22 cellular contexts compared by ENCODE assay signal in genomic region chr6:75257661-75258060, GRCh38. TPM values are rescaled to one million over a fixed set of nuclear protein-coding genes. Genes with fewer than 3 reads are reported as not detected.
DNase-seq lines count a peak whose midpoint lies in the region; ATAC-seq, FAIRE-seq and TF ChIP-seq lines count a peak whose summit lies in the region.
"Had no signal": no experiment of that assay in that cellular context is flagged by ENCODE, and none has a peak within 500 bp of the region (broad histone marks: within the 10 kb centered on the region; RNA-seq: fewer than 3 reads in every experiment).

No MANE protein-coding gene starts in this region.

- H3K4me1 Mint-ChIP-seq in GM23338 (no peaks in the 10 kb centered on the region; the same call in 2 of the 3 replicates), mesothelial cell of epicardium (peaks cover 22% of the 10 kb centered on the region)
- H3K4me1 Mint-ChIP-seq: CD4-positive, alpha-beta memory T cell; H9 had no signal

- H3K27me3 ChIP-seq in cardiac muscle cell (no peaks in the 10 kb centered on the region), GM23338 (ENCODE audit: insufficient read depth) (no peaks in the 10 kb centered on the region), gastroesophageal sphincter (no peaks in the 10 kb centered on the region)

- H3K36me3 Mint-ChIP-seq in GM23338 (ENCODE audit: low read depth) (peaks cover 12% of the 10 kb centered on the region; the same call in 2 of the 3 replicates), mesothelial cell of epicardium (peaks cover 27% of the 10 kb centered on the region)

- no peaks in the 10 kb centered on the region for H3K27me3 Mint-ChIP-seq in GM23338 (ENCODE audit: insufficient read depth, low read depth, poor library complexity)
- no peaks in the 10 kb centered on the region for H3K27me3 Mint-ChIP-seq in mesothelial cell of epicardium (ENCODE audit: low read depth)
- H3K27me3 Mint-ChIP-seq: CD4-positive, alpha-beta memory T cell had no signal

- H3K9me2 ChIP-seq in GM23338 (ENCODE audit: insufficient read depth) = no peaks in the 10 kb centered on the region

- no peaks in the 10 kb centered on the region for H3F3A ChIP-seq in GM23338 (replicated peaks; ENCODE audit: low read depth)

- H3K27ac Mint-ChIP-seq in GM23338 (no peak overlapping the region), mesothelial cell of epicardium (peak overlapping the region; percentile 14)
- H3K27ac Mint-ChIP-seq: H9 had no signal

- peaks cover 30% of the 10 kb centered on the region for H3K36me3 ChIP-seq in cardiac muscle cell
- peaks cover 6% of the 10 kb centered on the region; the same call in 1 of the 2 replicates for H3K36me3 ChIP-seq in GM23338 (ENCODE audit: insufficient read depth)
- peaks cover 0 to 90% of the 10 kb centered on the region in 2 donors for H3K36me3 ChIP-seq in gastroesophageal sphincter

- intact Hi-C loops in left ventricle myocardium superior (cut with micrococcal nuclease) = no loop called here

- H3K9me3 Mint-ChIP-seq in GM23338 = no peaks in the 10 kb centered on the region
- H3K9me3 Mint-ChIP-seq in mesothelial cell of epicardium = no peaks in the 10 kb centered on the region
- H3K9me3 Mint-ChIP-seq: H9 had no signal

- DNase-seq in cardiac muscle cell (ENCODE audit: low read depth in 1 of 2, low spot score in 1 of 2) = no peak
- no peak for DNase-seq in left ventricle myocardium superior
- DNase-seq in GM23338 (ENCODE audit: low spot score) = no peak
- no peak for DNase-seq in mesothelial cell of epicardium (ENCODE audit: low spot score in 2 of 2, unreplicated experiment in 2 of 2)
- no peak for DNase-seq in GM13977 (ENCODE audit: low spot score)
- DNase-seq: 8988T; C1 segment of cervical spinal cord; Calu3; CD4-positive, alpha-beta memory T cell; COR-L47; DMS53; DMS79 treated with DMSO at 0.1 percent for 48 hours; GF-D8; GM23248; H9 had no signal

- no peak overlapping the region for H3K4me3 ChIP-seq in cardiac muscle cell
- H3K4me3 ChIP-seq in GM23338 = no peak overlapping the region
- no peak overlapping the region for H3K4me3 ChIP-seq in gastroesophageal sphincter
- H3K4me3 ChIP-seq: GM23248 had no signal

- TF ChIP-seq POLR2A in gastroesophageal sphincter (IDR thresholded peaks at IDR 0.05) = no peak

- TF ChIP-seq EP300 in gastroesophageal sphincter (IDR thresholded peaks at IDR 0.05) = no peak

- H3K4me2 ChIP-seq in GM23338 = no peak overlapping the region

- H3K4me1 ChIP-seq in cardiac muscle cell (ENCODE audit: low read depth) = peaks cover 29% of the 10 kb centered on the region
- H3K4me1 ChIP-seq in GM23338 (ENCODE audit: insufficient read depth) = peaks cover 7% of the 10 kb centered on the region; the same call in 1 of the 2 replicates
- no peaks in the 10 kb centered on the region for H3K4me1 ChIP-seq in gastroesophageal sphincter

- no peaks in the 10 kb centered on the region for H4K20me1 ChIP-seq in GM23338 (replicated peaks; ENCODE audit: insufficient read depth)

- TF ChIP-seq CTCF in cardiac muscle cell (IDR thresholded peaks at IDR 0.05; ENCODE audit: low read depth, low read length) = no peak
- no peak for TF ChIP-seq CTCF in GM23338 (conservative IDR thresholded peaks at IDR 0.05; ENCODE audit: low read depth in 2 of 2)
- TF ChIP-seq CTCF in mesothelial cell of epicardium (IDR thresholded peaks at IDR 0.05; ENCODE audit: unreplicated experiment) = no peak
- TF ChIP-seq CTCF in GM13977 (IDR thresholded peaks at IDR 0.05; ENCODE audit: extremely low read depth, insufficient read depth, missing control alignments) = no peak
- no peak for TF ChIP-seq CTCF in gastroesophageal sphincter (IDR thresholded peaks at IDR 0.05)

- FAIRE-seq in colon (lab: Jason Lieb, UNC) = peak; percentile 38
- FAIRE-seq: GM12891, GM19239 had no signal

- no peaks in the 10 kb centered on the region for H3K9me3 ChIP-seq in cardiac muscle cell (ENCODE audit: low read depth)
- H3K9me3 ChIP-seq in gastroesophageal sphincter = no peaks in the 10 kb centered on the region

- WGBS in gastroesophageal sphincter (ENCODE audit: low coverage in 1 of 2), 2 donors = 89 to 100% methylated on average over 1 of the region's 1 CpG

- no peak overlapping the region for H2AFZ ChIP-seq in GM23338
- H2AFZ ChIP-seq: GM23248 had no signal

- no peaks in the 10 kb centered on the region for H3K79me2 ChIP-seq in GM23338 (replicated peaks; ENCODE audit: insufficient read depth)

- H3K27ac ChIP-seq in cardiac muscle cell (peak overlapping the region; percentile 68), GM23338 (ENCODE audit: low read depth) (peak overlapping the region; percentile 60; the same call in 1 of the 2 replicates), gastroesophageal sphincter (no peak overlapping the region)
- H3K27ac ChIP-seq: GM23248 had no signal

- H3K4me3 Mint-ChIP-seq in GM23338 (no peak overlapping the region), mesothelial cell of epicardium (no peak overlapping the region)
- H3K4me3 Mint-ChIP-seq: CD4-positive, alpha-beta memory T cell; H9 had no signal

- in situ Hi-C loops in GM13977 (cut with MboI; ENCODE audit: low pct_unique_long_range_greater_than_20kb, low sequenced_read_pairs, unreplicated experiment) = no loop called here

- ATAC-seq in left ventricle myocardium superior (no peak), GM23338 (no peak), GM18502 (IDR thresholded peaks at IDR 0.05; ENCODE audit: poor library complexity, unreplicated experiment) (no peak), gastroesophageal sphincter (no peak)
- ATAC-seq: HCT116 had no signal

RNA-seq across cellular contexts. Expression of gene COX7A2, which starts 14.1 kb away (rescaled TPM):
- 184 and 768 TPM in 2 replicates for total RNA-seq in cardiac muscle cell
- polyA plus RNA-seq in cardiac muscle cell = 984 and 1,135 TPM in 2 replicates
- total RNA-seq in left ventricle myocardium superior = 911 TPM
- total RNA-seq in GM23338 (2014; rRNA removed; shearing (Covaris generic)) = 93.7 and 109 TPM in 2 replicates
- 963 and 996 TPM in 2 replicates for polyA plus RNA-seq in GM23338 (2016; fragmentation: Nextera tagmentation; extraction: Ambion mirVana)
- total RNA-seq in mesothelial cell of epicardium = 232 to 260 TPM (median 245 TPM) in 3 replicates
- 100 to 1,000 TPM; 148 to 764 (median 376) TPM for total RNA-seq in gastroesophageal sphincter

RNA-seq across cellular contexts. Expression of gene TMEM30A, which starts 26.9 kb away (rescaled TPM):
- 25.3 and 30.0 TPM in 2 replicates for total RNA-seq in cardiac muscle cell
- 33.5 and 45.5 TPM in 2 replicates for polyA plus RNA-seq in cardiac muscle cell
- 43.9 TPM for total RNA-seq in left ventricle myocardium superior
- total RNA-seq in GM23338 (2014; rRNA removed; shearing (Covaris generic)) = 99.9 and 101 TPM in 2 replicates
- polyA plus RNA-seq in GM23338 (2016; fragmentation: Nextera tagmentation; extraction: Ambion mirVana) = 52.6 and 61.7 TPM in 2 replicates
- total RNA-seq in mesothelial cell of epicardium = 87.6 to 95.3 TPM (median 90.1 TPM) in 3 replicates
- 100 to 1,000 TPM in 2 of 4 donors, 10 to 100 TPM in 2; 90.2 to 125 (median 97.5) TPM for total RNA-seq in gastroesophageal sphincter

RNA-seq across cellular contexts. Expression of gene COL12A1, which starts 51.8 kb away (rescaled TPM):
- total RNA-seq in cardiac muscle cell (0.66 and 3.4 TPM in 2 replicates), left ventricle myocardium superior (9.5 TPM), mesothelial cell of epicardium (10.5 to 12.5 TPM (median 11.3 TPM) in 3 replicates), gastroesophageal sphincter (100 to 1,000 TPM; 101 to 560 (median 237) TPM)
- polyA plus RNA-seq in cardiac muscle cell (0.32 and 0.59 TPM in 2 replicates), GM23338 (2016; fragmentation: Nextera tagmentation; extraction: Ambion mirVana) (0.39 and 1.2 TPM in 2 replicates)
- total RNA-seq in GM23338 (2014; rRNA removed; shearing (Covaris generic)) = 4.0 and 6.3 TPM in 2 replicates
- total RNA-seq: CD4-positive, alpha-beta memory T cell; G401 had no signal
- polyA plus RNA-seq: CD4-positive, alpha-beta memory T cell had no signal

Comparison
In these comparisons a context has a peak if more than half of its experiments do, and no peak if none do; other contexts are left out.
1. H3K27ac ChIP-seq: peak in cardiac muscle cell (single experiment) and GM23338 (single experiment); none in gastroesophageal sphincter (0 of 4).